Comparison of ENCODE assay signal across 16 cellular contexts in the genomic region with DNA sequence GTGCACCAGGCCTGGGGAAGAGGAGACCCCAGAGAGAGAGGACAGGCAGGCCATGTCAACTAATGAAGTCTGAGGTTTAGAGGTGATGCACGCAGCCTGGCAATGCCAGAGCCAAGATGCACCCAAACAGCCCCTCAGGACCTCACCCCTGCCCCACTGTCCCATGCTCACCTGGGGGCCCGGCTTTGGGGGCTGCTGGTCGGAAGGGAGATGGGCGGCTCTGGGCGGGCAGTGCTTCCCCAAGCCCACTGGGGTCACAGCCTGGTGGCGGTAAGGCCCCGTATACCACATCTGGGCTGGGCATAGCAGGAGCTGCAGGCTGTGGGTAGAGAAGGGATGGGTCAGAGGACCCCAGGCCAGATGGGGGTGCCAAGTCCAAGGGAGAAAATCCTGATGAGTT. TPM values are rescaled to one million over a fixed set of nuclear protein-coding genes. Genes with fewer than 3 reads are reported as not detected.
DNase-seq lines count a peak whose midpoint lies in the region; ATAC-seq and TF ChIP-seq lines count a peak whose summit lies in the region.
"Had no signal": no experiment of that assay in that cellular context is flagged by ENCODE, and none has a peak within 500 bp of the region (broad histone marks: within the 10 kb centered on the region; RNA-seq: fewer than 3 reads in every experiment).

No MANE protein-coding gene starts in this region.

- ATAC-seq in IMR-90 (ENCODE audit: low read depth) = no peak
- peak; percentile 5 for ATAC-seq in esophagus mucosa
- no peak for ATAC-seq in activated CD4-positive, CD25-positive, alpha-beta regulatory T cell treated with anti-CD3 and anti-CD28 coated beads, Interleukin-2, amount 50 U/mL, for 24 hours
- ATAC-seq in GM19455 (IDR thresholded peaks at IDR 0.05; ENCODE audit: unreplicated experiment) = no peak

- H2AFZ ChIP-seq in IMR-90 (replicated peaks; ENCODE audit: low read length, poor library complexity) (peak overlapping the region; percentile 63), OCI-LY1 (ENCODE audit: low read length) (no peak overlapping the region)

- TF ChIP-seq RAD21 in IMR-90 (IDR thresholded peaks at IDR 0.05; ENCODE audit: low read length) = no peak

- no peak overlapping the region for H3K23ac ChIP-seq in IMR-90 (ENCODE audit: low read depth, low read length)

- H4K91ac ChIP-seq in IMR-90 (ENCODE audit: insufficient read depth, low read depth, low read length) = no peak overlapping the region

- H3K9ac ChIP-seq in IMR-90 (ENCODE audit: low read depth, low read length) (no peak overlapping the region), OCI-LY1 (ENCODE audit: low read length) (no peak overlapping the region)

- intact Hi-C loops in IMR-90 (cut with micrococcal nuclease) = loop anchor here (1.0 to 10.0 kb wide), 2 partner anchors 28 to 178 kb away; a partner anchor contains a TSS

- H3K9me1 ChIP-seq in IMR-90 (ENCODE audit: insufficient read depth, low read length) = no peaks in the 10 kb centered on the region

- TF ChIP-seq CTCF in IMR-90 (conservative IDR thresholded peaks at IDR 0.05; ENCODE audit: low read depth, low read length) (no peak), OCI-LY1 (IDR thresholded peaks at IDR 0.05; ENCODE audit: low read length) (no peak), foreskin fibroblast (IDR thresholded peaks at IDR 0.05; ENCODE audit: low read depth, low read length) (no peak)

- CTCF ChIA-PET in IMR-90 (lab: Yijun Ruan, JAX) = interaction anchor here (1.5 kb wide), 1 partner anchor 27 kb away, joined by 12 read pairs; no protein-coding TSS in a partner anchor

- no TSS peak for BruUV-seq in IMR-90 (replicated peaks; lab: Mats Ljungman, UMichigan)

- POLR2A ChIA-PET in IMR-90 (lab: Charles Lee; ENCODE audit: unreplicated experiment) = no interaction called here

- H2BK20ac ChIP-seq in IMR-90 (ENCODE audit: low read depth, low read length) = no peak overlapping the region

- no peak overlapping the region for H3K4ac ChIP-seq in IMR-90 (ENCODE audit: low read depth, low read length)

- in situ Hi-C loops in IMR-90 (cut with MboI; ENCODE audit: low sequenced_read_pairs) = no loop called here

- H3K27me3 ChIP-seq in IMR-90 (ENCODE audit: control insufficient read depth, insufficient read depth, low read length) = no peaks in the 10 kb centered on the region
- no peaks in the 10 kb centered on the region for H3K27me3 ChIP-seq in OCI-LY1 (ENCODE audit: insufficient read depth, low read length)
- H3K27me3 ChIP-seq: BE2C had no signal

- no CpG with 5 or more reads among the region's 7 CpGs for WGBS in IMR-90 (ENCODE audit: extremely low coverage in 2 of 2, insufficient read length in 1 of 2), 2 experiments

- no peak overlapping the region for H3K14ac ChIP-seq in IMR-90 (replicated peaks; ENCODE audit: low read depth, low read length)

- H3K27ac ChIP-seq in IMR-90 (ENCODE audit: insufficient read depth, low read length) (no peak overlapping the region), OCI-LY1 (ENCODE audit: low read depth, low read length, poor library complexity, severe bottlenecking) (peak overlapping the region; percentile 4)

- no peak overlapping the region for H3K56ac ChIP-seq in IMR-90 (ENCODE audit: extremely low read depth, insufficient read depth, low read length)

- peak overlapping the region; percentile 55 for H2AK9ac ChIP-seq in IMR-90 (replicated peaks; ENCODE audit: low read depth, low read length, poor library complexity)

- TF ChIP-seq POLR2A in IMR-90 (IDR thresholded peaks at IDR 0.05; ENCODE audit: low read depth, low read length) = no peak

- H2AK5ac ChIP-seq in IMR-90 (ENCODE audit: low read depth, low read length) = no peak overlapping the region

- H4K8ac ChIP-seq in IMR-90 (ENCODE audit: low read depth in 2 of 2, low read length in 2 of 2) = no peak overlapping the region

- H3F3A ChIP-seq in OCI-LY1 (ENCODE audit: insufficient read depth, low read length) = no peaks in the 10 kb centered on the region

- H3K4me2 ChIP-seq in IMR-90 (ENCODE audit: low read depth, low read length) (no peak overlapping the region), OCI-LY1 (ENCODE audit: low read length) (no peak overlapping the region)

- no peaks in the 10 kb centered on the region for H3K9me3 ChIP-seq in IMR-90 (ENCODE audit: control insufficient read depth, insufficient read depth, low read length)
- H3K9me3 ChIP-seq in OCI-LY1 (ENCODE audit: low read length) = no peaks in the 10 kb centered on the region
- H3K9me3 ChIP-seq: BE2C had no signal

- H4K20me1 ChIP-seq in IMR-90 (ENCODE audit: insufficient read depth, low read length) (no peaks in the 10 kb centered on the region), OCI-LY1 (ENCODE audit: insufficient read depth, low read length) (no peaks in the 10 kb centered on the region)

- H3K4me3 ChIP-seq in IMR-90 (ENCODE audit: insufficient read depth, low read depth, low read length) = no peak overlapping the region
- H3K4me3 ChIP-seq in OCI-LY1 (ENCODE audit: low read depth, low read length, poor library complexity, severe bottlenecking) = no peak overlapping the region
- H3K4me3 ChIP-seq in foreskin fibroblast (ENCODE audit: low read depth in 1 of 2, low read length in 2 of 2) = no peak overlapping the region

- H3K36me3 ChIP-seq in IMR-90 (ENCODE audit: control insufficient read depth, insufficient read depth, low read length) = peaks cover 12% of the 10 kb centered on the region
- peaks cover 42% of the 10 kb centered on the region; the same call in 1 of the 2 replicates for H3K36me3 ChIP-seq in OCI-LY1 (ENCODE audit: insufficient read depth, low read length)
- H3K36me3 ChIP-seq: BE2C had no signal

- H2BK15ac ChIP-seq in IMR-90 (ENCODE audit: low read depth, low read length) = no peak overlapping the region

- no peaks in the 10 kb centered on the region for H3K79me1 ChIP-seq in IMR-90 (ENCODE audit: low read depth in 1 of 2, low read length in 2 of 2)

- H3K18ac ChIP-seq in IMR-90 (ENCODE audit: low read depth, low read length) = no peak overlapping the region

- H3K4me1 ChIP-seq in IMR-90 (ENCODE audit: control insufficient read depth, insufficient read depth, low read length) (peaks cover 2% of the 10 kb centered on the region; the same call in 1 of the 2 replicates), OCI-LY1 (ENCODE audit: insufficient read depth, low read length, severe bottlenecking) (peaks cover 18% of the 10 kb centered on the region)
- H3K4me1 ChIP-seq: BE2C had no signal

- no peak overlapping the region for H2BK120ac ChIP-seq in IMR-90 (ENCODE audit: low read depth, low read length)

- DNase-seq in IMR-90 (no peak), foreskin fibroblast (no peak), RKO (ENCODE audit: low spot score) (no peak)
- DNase-seq: ACHN; BE2C; CD4-positive, CD25-positive, alpha-beta regulatory T cell; CD8-positive, alpha-beta memory T cell; COR-L47; DMS 273 treated with DMSO at 0.1 percent for 48 hours; DMS53; DND-41; H9 had no signal

- no peak overlapping the region for H2BK5ac ChIP-seq in IMR-90 (ENCODE audit: low read depth, low read length, poor library complexity, severe bottlenecking)

- H3K9me2 ChIP-seq in OCI-LY1 (ENCODE audit: low read depth, low read length) = no peaks in the 10 kb centered on the region

- dilution Hi-C loops in IMR-90 (cut with HindIII; ENCODE audit: low sequenced_read_pairs, unreplicated experiment) = no loop called here

- H4K5ac ChIP-seq in IMR-90 (ENCODE audit: low read depth, low read length) = no peak overlapping the region

- H3K79me2 ChIP-seq in OCI-LY1 (ENCODE audit: insufficient read depth, low read length) = no peaks in the 10 kb centered on the region

TF ChIP-seq in IMR-90, 13 proteins besides CTCF, POLR2A, EP300 and RAD21 (continues in another document):
- TF ChIP-seq MAZ (IDR thresholded peaks at IDR 0.05; ENCODE audit: borderline replicate concordance, low read depth, low read length) (no peak), BHLHE40 (IDR thresholded peaks at IDR 0.05; ENCODE audit: low read depth, low read length) (no peak), MXI1 (IDR thresholded peaks at IDR 0.05; ENCODE audit: borderline replicate concordance, low read depth, low read length) (no peak), MAFK (IDR thresholded peaks at IDR 0.05; ENCODE audit: low read depth, low read length) (no peak), SMC3 (IDR thresholded peaks at IDR 0.05; ENCODE audit: low read depth, low read length) (no peak), NFE2L2 (IDR thresholded peaks at IDR 0.05; ENCODE audit: low read depth, low read length) (no peak)
- TF ChIP-seq, protein P1, sequence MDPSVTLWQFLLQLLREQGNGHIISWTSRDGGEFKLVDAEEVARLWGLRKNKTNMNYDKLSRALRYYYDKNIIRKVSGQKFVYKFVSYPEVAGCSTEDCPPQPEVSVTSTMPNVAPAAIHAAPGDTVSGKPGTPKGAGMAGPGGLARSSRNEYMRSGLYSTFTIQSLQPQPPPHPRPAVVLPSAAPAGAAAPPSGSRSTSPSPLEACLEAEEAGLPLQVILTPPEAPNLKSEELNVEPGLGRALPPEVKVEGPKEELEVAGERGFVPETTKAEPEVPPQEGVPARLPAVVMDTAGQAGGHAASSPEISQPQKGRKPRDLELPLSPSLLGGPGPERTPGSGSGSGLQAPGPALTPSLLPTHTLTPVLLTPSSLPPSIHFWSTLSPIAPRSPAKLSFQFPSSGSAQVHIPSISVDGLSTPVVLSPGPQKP (IDR thresholded peaks at IDR 0.05; ENCODE audit: borderline replicate concordance, low read depth, low read length) = no peak

RNA-seq across cellular contexts. Expression of a gene that starts 8.6 kb away (rescaled TPM):
- total RNA-seq in IMR-90 (2012; rRNA removed) (11.1 TPM in 2 replicates), esophagus mucosa (18.7 TPM)
- polyA plus RNA-seq in IMR-90 (2012; rRNA removed) = 34.8 and 45.9 TPM in 2 replicates
- 28.8 and 49.7 TPM in 2 replicates for polyA plus RNA-seq in IMR-90 (2012; cell fraction: cytosol; rRNA removed)
- 80.2 and 243 TPM in 2 replicates for polyA plus RNA-seq in IMR-90 (2012; cell fraction: nucleus; rRNA removed; ENCODE audit: low replicate concordance)

RNA-seq across cellular contexts. Expression of a gene that starts 23.2 kb away (rescaled TPM):
- total RNA-seq in IMR-90 (2012; rRNA removed) (under 0.01 and 0.18 TPM in 2 replicates), esophagus mucosa (1.4 TPM)
- polyA plus RNA-seq in IMR-90 (2012; rRNA removed) = 0.80 and 0.94 TPM in 2 replicates
- 0.35 and 0.53 TPM in 2 replicates for polyA plus RNA-seq in IMR-90 (2012; cell fraction: cytosol; rRNA removed)
- 4.8 and 7.4 TPM in 2 replicates for polyA plus RNA-seq in IMR-90 (2012; cell fraction: nucleus; rRNA removed; ENCODE audit: low replicate concordance)
- polyA plus RNA-seq: CD8-positive, alpha-beta memory T cell had no signal

RNA-seq across cellular contexts. Expression of a gene that starts 45.1 kb away (rescaled TPM):
- total RNA-seq in IMR-90 (2012; rRNA removed) (14.7 and 16.7 TPM in 2 replicates), esophagus mucosa (18.4 TPM)
- polyA plus RNA-seq in IMR-90 (2012; rRNA removed) = 33.9 and 40.3 TPM in 2 replicates
- 20.3 and 38.1 TPM in 2 replicates for polyA plus RNA-seq in IMR-90 (2012; cell fraction: cytosol; rRNA removed)
- 29.8 and 42.9 TPM in 2 replicates for polyA plus RNA-seq in IMR-90 (2012; cell fraction: nucleus; rRNA removed; ENCODE audit: low replicate concordance)

RNA-seq across cellular contexts. Expression of a gene that starts 45.2 kb away (rescaled TPM):
- total RNA-seq in IMR-90 (2012; rRNA removed) (61.4 and 68.3 TPM in 2 replicates), esophagus mucosa (72.9 TPM)
- polyA plus RNA-seq in IMR-90 (2012; rRNA removed) = 97.8 and 109 TPM in 2 replicates
- polyA plus RNA-seq in IMR-90 (2012; cell fraction: cytosol; rRNA removed) = 97.2 and 177 TPM in 2 replicates
- 235 and 419 TPM in 2 replicates for polyA plus RNA-seq in IMR-90 (2012; cell fraction: nucleus; rRNA removed; ENCODE audit: low replicate concordance)

RNA-seq across cellular contexts. Expression of a gene that starts 56.3 kb away (rescaled TPM):
- total RNA-seq in IMR-90 (2012; rRNA removed) (5.4 and 6.9 TPM in 2 replicates), esophagus mucosa (14.8 TPM)
- polyA plus RNA-seq in IMR-90 (2012; rRNA removed) = 9.0 and 9.6 TPM in 2 replicates
- polyA plus RNA-seq in IMR-90 (2012; cell fraction: cytosol; rRNA removed) = 7.5 and 7.9 TPM in 2 replicates
- 8.5 and 9.0 TPM in 2 replicates for polyA plus RNA-seq in IMR-90 (2012; cell fraction: nucleus; rRNA removed; ENCODE audit: low replicate concordance)
